16 cellular contexts compared by ENCODE assay signal in the genomic region with DNA sequence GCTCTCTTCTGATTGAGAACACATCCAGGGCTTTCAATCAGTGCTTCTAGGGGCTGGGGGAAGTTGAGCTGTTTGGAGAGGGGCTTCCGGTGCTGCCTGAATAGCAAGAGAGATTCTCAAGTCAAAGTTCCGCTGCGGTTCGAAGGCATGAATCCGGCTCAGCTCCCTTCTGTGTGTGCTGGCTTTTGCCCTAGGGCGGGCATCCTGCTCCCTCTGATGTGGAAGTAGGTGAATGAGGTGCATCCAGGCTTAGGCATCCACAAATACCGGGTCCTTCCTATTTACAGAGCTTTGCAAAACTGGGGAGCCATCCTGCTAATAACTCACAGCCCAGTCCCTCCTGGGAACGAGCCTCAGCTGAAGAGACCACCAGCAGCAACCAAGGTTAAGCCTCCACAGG.
DNase-seq lines count a peak whose midpoint lies in the region; ATAC-seq and TF ChIP-seq lines count a peak whose summit lies in the region.
"Had no signal": no experiment of that assay in that cellular context is flagged by ENCODE, and none has a peak within 500 bp of the region (broad histone marks: within the 10 kb centered on the region; RNA-seq: fewer than 3 reads in every experiment).

No MANE protein-coding gene starts in this region.

- H4K20me1 ChIP-seq in osteoblast (ENCODE audit: insufficient read depth, low read length) = no peaks in the 10 kb centered on the region

- peaks cover 20% of the 10 kb centered on the region for H3K4me1 Mint-ChIP-seq in chondrocyte (ENCODE audit: low read depth)
- H3K4me1 Mint-ChIP-seq in activated T-cell treated with anti-CD3 and anti-CD28 coated beads, Interleukin-2, amount 50 U/mL, for 72 hours (ENCODE audit: low read depth) = peaks cover 12% of the 10 kb centered on the region

- H2AFZ ChIP-seq in osteoblast (ENCODE audit: low read length) = no peak overlapping the region

- no peaks in the 10 kb centered on the region for H3K9me3 Mint-ChIP-seq in chondrocyte (ENCODE audit: low read depth)
- no peaks in the 10 kb centered on the region for H3K9me3 Mint-ChIP-seq in activated T-cell treated with anti-CD3 and anti-CD28 coated beads, Interleukin-2, amount 50 U/mL, for 72 hours
- H3K9me3 Mint-ChIP-seq: HFFc6 had no signal

- no peak for ATAC-seq in upper lobe of right lung
- no peak for ATAC-seq in GM21723 (IDR thresholded peaks at IDR 0.05; ENCODE audit: unreplicated experiment)
- ATAC-seq in activated T-cell treated with anti-CD3 and anti-CD28 coated beads, Interleukin-2, amount 50 U/mL, for 72 hours (replicated peaks in 1 of 2) = no peak

- no peaks in the 10 kb centered on the region for H3K27me3 Mint-ChIP-seq in chondrocyte (ENCODE audit: low read depth)
- no peaks in the 10 kb centered on the region for H3K27me3 Mint-ChIP-seq in activated T-cell treated with anti-CD3 and anti-CD28 coated beads, Interleukin-2, amount 50 U/mL, for 72 hours (ENCODE audit: low read depth)

- H3K36me3 ChIP-seq in osteoblast (ENCODE audit: insufficient read depth, low read length) (no peaks in the 10 kb centered on the region), upper lobe of right lung (no peaks in the 10 kb centered on the region)
- H3K36me3 ChIP-seq: HAP-1 had no signal

- intact Hi-C loops in upper lobe of right lung (cut with DNase I) = no loop called here

- no peak overlapping the region for H3K4me3 Mint-ChIP-seq in chondrocyte (ENCODE audit: unreplicated experiment)
- H3K4me3 Mint-ChIP-seq in activated T-cell treated with anti-CD3 and anti-CD28 coated beads, Interleukin-2, amount 50 U/mL, for 72 hours = no peak overlapping the region
- H3K4me3 Mint-ChIP-seq: CD4-positive, alpha-beta memory T cell; HFFc6 had no signal

- H3K4me3 ChIP-seq in osteoblast (ENCODE audit: insufficient read depth, low read length) (no peak overlapping the region), upper lobe of right lung (no peak overlapping the region)
- H3K4me3 ChIP-seq: HAP-1 had no signal

- H3K27me3 ChIP-seq in osteoblast (ENCODE audit: insufficient read depth, low read length) (no peaks in the 10 kb centered on the region), upper lobe of right lung (no peaks in the 10 kb centered on the region)

- H3K4me1 ChIP-seq in osteoblast (ENCODE audit: insufficient read depth, low read length) = peaks cover 16% of the 10 kb centered on the region
- peaks cover 40% of the 10 kb centered on the region for H3K4me1 ChIP-seq in upper lobe of right lung
- H3K4me1 ChIP-seq: HAP-1 had no signal

- no peak overlapping the region for H3K27ac Mint-ChIP-seq in chondrocyte (ENCODE audit: unreplicated experiment)
- H3K27ac Mint-ChIP-seq in activated T-cell treated with anti-CD3 and anti-CD28 coated beads, Interleukin-2, amount 50 U/mL, for 72 hours = no peak overlapping the region
- H3K27ac Mint-ChIP-seq: CD4-positive, alpha-beta memory T cell; HFFc6 had no signal

- peaks cover 19% of the 10 kb centered on the region for H3K36me3 Mint-ChIP-seq in chondrocyte (ENCODE audit: low read depth)
- H3K36me3 Mint-ChIP-seq in activated T-cell treated with anti-CD3 and anti-CD28 coated beads, Interleukin-2, amount 50 U/mL, for 72 hours (ENCODE audit: insufficient read depth in 2 of 2) = no peaks in the 10 kb centered on the region
- H3K36me3 Mint-ChIP-seq: CD4-positive, alpha-beta memory T cell had no signal

- H3K27ac ChIP-seq in osteoblast (ENCODE audit: low read depth, low read length) (no peak overlapping the region), upper lobe of right lung (no peak overlapping the region)

- H3K79me2 ChIP-seq in osteoblast (ENCODE audit: insufficient read depth, low read length) = no peaks in the 10 kb centered on the region

- no peak overlapping the region for H3K4me2 ChIP-seq in osteoblast (ENCODE audit: insufficient read depth, low read length)

- no peaks in the 10 kb centered on the region for H3K9me3 ChIP-seq in osteoblast (ENCODE audit: low read depth, low read length)
- no peaks in the 10 kb centered on the region for H3K9me3 ChIP-seq in upper lobe of right lung
- H3K9me3 ChIP-seq: HAP-1 had no signal

- DNase-seq in chondrocyte (ENCODE audit: low spot score) (peak; percentile 68), osteoblast (ENCODE audit: insufficient read length, low spot score, missing footprints) (peak; percentile 48), upper lobe of right lung (peak; percentile 38), dermis blood vessel endothelial cell (no peak)
- no peak for DNase-seq in activated T-cell treated with anti-CD3 and anti-CD28 coated beads, Interleukin-2, amount 50 U/mL, for 72 hours
- DNase-seq: 8988T; C1 segment of cervical spinal cord; Calu3; CD4-positive, alpha-beta memory T cell; COR-L47; DMS53; DND-41; GOT3; HFFc6 had no signal

- TF ChIP-seq CTCF in chondrocyte (IDR thresholded peaks at IDR 0.05) (no peak), osteoblast (IDR thresholded peaks at IDR 0.05; ENCODE audit: extremely low read depth, low read depth, low read length) (no peak), upper lobe of right lung (IDR thresholded peaks at IDR 0.05) (no peak)

Comparison
In these comparisons a context has a peak if more than half of its experiments do, and no peak if none do; other contexts are left out.
1. DNase-seq: peak in chondrocyte (single experiment), osteoblast (single experiment) and upper lobe of right lung (single experiment); none in activated T-cell treated with anti-CD3 and anti-CD28 coated beads, Interleukin-2, amount 50 U/mL, for 72 hours (0 of 2) and dermis blood vessel endothelial cell (single experiment).